Comparison of ENCODE assay signal across 20 cellular contexts in genomic region chr12:80154261-80154660, GRCh38. TPM values are rescaled to one million over a fixed set of nuclear protein-coding genes. Genes with fewer than 3 reads are reported as not detected.
DNase-seq lines count a peak whose midpoint lies in the region; ATAC-seq and TF ChIP-seq lines count a peak whose summit lies in the region.
"Had no signal": no experiment of that assay in that cellular context is flagged by ENCODE, and none has a peak within 500 bp of the region (broad histone marks: within the 10 kb centered on the region; RNA-seq: fewer than 3 reads in every experiment).

No MANE protein-coding gene starts in this region.

- intact Hi-C loops in CD4-positive, alpha-beta T cell (cut with DNase I, micrococcal nuclease), result no loop called here

- H3K4me3 Mint-ChIP-seq in T-helper 1 cell treated with Interleukin-12 subunit alpha and Interleukin-12 subunit beta and Interleukin-4 antibody, amounts not matched to agents 30 μg/mL and 1 μg/mL, for 36 hours, result no peak overlapping the region
- no peak overlapping the region for H3K4me3 Mint-ChIP-seq in CD4-positive, alpha-beta T cell
- H3K4me3 Mint-ChIP-seq: activated CD8-positive, alpha-beta T cell treated with anti-CD3 and anti-CD28 coated beads, Interleukin-2, amount 10 ng/mL, durations not matched to agents 7 days and 5 days had no signal

- DNase-seq in fibroblast of the aortic adventitia (ENCODE audit: low read depth) (peak; percentile 33), epidermal melanocyte (ENCODE audit: insufficient read length, low spot score) (no peak)
- DNase-seq in activated CD4-positive, alpha-beta T cell treated with anti-CD3 and anti-CD28 coated beads for 1 hour, result no peak
- DNase-seq in CD4-positive, alpha-beta T cell, result no peak
- DNase-seq: activated CD8-positive, alpha-beta T cell treated with anti-CD3 and anti-CD28 coated beads, Interleukin-2, amount 10 ng/mL, durations not matched to agents 7 days and 5 days; amniotic stem cell; DMS 273 treated with DMSO at 0.1 percent for 48 hours; MG63; naive thymus-derived CD4-positive, alpha-beta T cell; NCI-H2029 treated with DMSO at 0.1 percent for 48 hours; NCI-H524 treated with DMSO at 0.1 percent for 48 hours; spleen; stimulated activated naive CD4-positive, alpha-beta T cell; upper lobe of left lung had no signal

- TF ChIP-seq CTCF in fibroblast of the aortic adventitia (IDR thresholded peaks at IDR 0.05; ENCODE audit: insufficient read depth, low read length), result no peak
- no peak for TF ChIP-seq CTCF in CD4-positive, alpha-beta T cell (IDR thresholded peaks at IDR 0.05)

- no peaks in the 10 kb centered on the region for H3K27me3 ChIP-seq in CD4-positive, alpha-beta T cell (ENCODE audit: control insufficient read depth, insufficient read depth, low read length)
- H3K27me3 ChIP-seq: MG63, spleen, upper lobe of left lung had no signal

- H3K27ac Mint-ChIP-seq in T-helper 1 cell treated with Interleukin-12 subunit alpha and Interleukin-12 subunit beta and Interleukin-4 antibody, amounts not matched to agents 30 μg/mL and 1 μg/mL, for 36 hours, result peak overlapping the region; percentile 37
- no peak overlapping the region for H3K27ac Mint-ChIP-seq in CD4-positive, alpha-beta T cell
- H3K27ac Mint-ChIP-seq: activated CD8-positive, alpha-beta T cell treated with anti-CD3 and anti-CD28 coated beads, Interleukin-2, amount 10 ng/mL, durations not matched to agents 7 days and 5 days; progenitor cell of endocrine pancreas had no signal

- H3K4me1 Mint-ChIP-seq in T-helper 1 cell treated with Interleukin-12 subunit alpha and Interleukin-12 subunit beta and Interleukin-4 antibody, amounts not matched to agents 30 μg/mL and 1 μg/mL, for 36 hours (ENCODE audit: low read depth), result peaks cover 13% of the 10 kb centered on the region
- H3K4me1 Mint-ChIP-seq in CD4-positive, alpha-beta T cell (ENCODE audit: low read depth), result no peaks in the 10 kb centered on the region

- no peak overlapping the region for H3K27ac ChIP-seq in CD4-positive, alpha-beta T cell (ENCODE audit: low read depth, low read length)
- H3K27ac ChIP-seq: spleen, upper lobe of left lung had no signal

- ATAC-seq in GM18498 (IDR thresholded peaks at IDR 0.05; ENCODE audit: unreplicated experiment), result peak; percentile 47
- ATAC-seq in HG03432 (IDR thresholded peaks at IDR 0.05; ENCODE audit: unreplicated experiment), result peak; percentile 78
- ATAC-seq in activated CD4-positive, CD25-positive, alpha-beta regulatory T cell treated with anti-CD3 and anti-CD28 coated beads, Interleukin-2, amount 50 U/mL, for 24 hours, result no peak
- no peak for ATAC-seq in CD4-positive, alpha-beta T cell (ENCODE audit: poor library complexity)
- ATAC-seq: activated CD8-positive, alpha-beta T cell treated with anti-CD3 and anti-CD28 coated beads, Interleukin-2, amount 10 ng/mL, durations not matched to agents 7 days and 5 days; naive thymus-derived CD4-positive, alpha-beta T cell had no signal

- no peak overlapping the region for H3K4me3 ChIP-seq in fibroblast of the aortic adventitia (ENCODE audit: low read depth, low read length)
- H3K4me3 ChIP-seq: lung, MG63, spleen, upper lobe of left lung had no signal

- POLR2A ChIA-PET in CD4-positive, alpha-beta T cell (lab: Charles Lee), result interaction anchor here (0.5 kb wide), 1 partner anchor 41 kb away, joined by 3 read pairs; no protein-coding TSS in a partner anchor

- H3K27me3 Mint-ChIP-seq in T-helper 1 cell treated with Interleukin-12 subunit alpha and Interleukin-12 subunit beta and Interleukin-4 antibody, amounts not matched to agents 30 μg/mL and 1 μg/mL, for 36 hours (ENCODE audit: low read depth), result no peaks in the 10 kb centered on the region
- H3K27me3 Mint-ChIP-seq in CD4-positive, alpha-beta T cell, result peaks cover 10% of the 10 kb centered on the region
- H3K27me3 Mint-ChIP-seq: progenitor cell of endocrine pancreas had no signal

- CTCF ChIA-PET in CD4-positive, alpha-beta T cell (lab: Charles Lee), result no interaction called here

- peaks cover 33% of the 10 kb centered on the region for H3K9me3 Mint-ChIP-seq in T-helper 1 cell treated with Interleukin-12 subunit alpha and Interleukin-12 subunit beta and Interleukin-4 antibody, amounts not matched to agents 30 μg/mL and 1 μg/mL, for 36 hours
- H3K9me3 Mint-ChIP-seq in CD4-positive, alpha-beta T cell, result no peaks in the 10 kb centered on the region

- no peaks in the 10 kb centered on the region for H3K9me3 ChIP-seq in CD4-positive, alpha-beta T cell (ENCODE audit: control insufficient read depth, low read length)
- H3K9me3 ChIP-seq: spleen, upper lobe of left lung had no signal

- no peaks in the 10 kb centered on the region for H3K36me3 Mint-ChIP-seq in T-helper 1 cell treated with Interleukin-12 subunit alpha and Interleukin-12 subunit beta and Interleukin-4 antibody, amounts not matched to agents 30 μg/mL and 1 μg/mL, for 36 hours (ENCODE audit: low read depth)
- H3K36me3 Mint-ChIP-seq in CD4-positive, alpha-beta T cell (ENCODE audit: low read depth), result no peaks in the 10 kb centered on the region

RNA-seq across cellular contexts. Expression of gene OTOGL, which starts 54.9 kb away (rescaled TPM):
- total RNA-seq in fibroblast of the aortic adventitia (ENCODE audit: low replicate concordance), result 0.16 and 0.27 TPM in 2 replicates
- total RNA-seq in CD4-positive, alpha-beta T cell, result not detected
- total RNA-seq: activated CD8-positive, alpha-beta T cell treated with anti-CD3 and anti-CD28 coated beads, Interleukin-2, amount 10 ng/mL, durations not matched to agents 7 days and 5 days; naive thymus-derived CD4-positive, alpha-beta T cell had no signal

Comparison
In these comparisons a context has a peak if more than half of its experiments do, and no peak if none do; other contexts are left out.
1. ATAC-seq: peak in GM18498 (single experiment) and HG03432 (single experiment); none in activated CD4-positive, CD25-positive, alpha-beta regulatory T cell treated with anti-CD3 and anti-CD28 coated beads, Interleukin-2, amount 50 U/mL, for 24 hours (0 of 2) and CD4-positive, alpha-beta T cell (single experiment).